Comparison of ENCODE assay signal across 8 cellular contexts in genomic region chr7:26101471-26102151, GRCh38.
DNase-seq lines count a peak whose midpoint lies in the region; ATAC-seq lines count a peak whose summit lies in the region.

No MANE protein-coding gene starts in this region.

- ATAC-seq in stimulated activated naive CD8-positive, alpha-beta T cell treated with anti-CD3 and anti-CD28 coated beads, Interleukin-15, Interleukin-2, amounts not matched to agents 100 U/mL and 50 U/mL, for 24 hours, result peak; percentile 63
- no peak for ATAC-seq in GM21515 (IDR thresholded peaks at IDR 0.05; ENCODE audit: unreplicated experiment)
- ATAC-seq in GM18511 (IDR thresholded peaks at IDR 0.05; ENCODE audit: unreplicated experiment), result no peak

- DNase-seq in SKM-1 treated with dmso at 0.1 percent for 144 hours (lab: John Stamatoyannopoulos, UW; ENCODE audit: unreplicated experiment) (peak; percentile 34), SKM-1 (lab: John Stamatoyannopoulos, UW; ENCODE audit: unreplicated experiment) (no peak), NOMO-1 (lab: John Stamatoyannopoulos, UW; ENCODE audit: unreplicated experiment in 2 of 2) (peak; percentile 39 to 69), germinal center (ENCODE audit: low spot score) (peak; percentile 47), HUDEP-2 (lab: John Stamatoyannopoulos, UW; ENCODE audit: unreplicated experiment in 76 of 76) (no peak)
- no peak for DNase-seq in stimulated activated naive CD8-positive, alpha-beta T cell treated with anti-CD3 and anti-CD28 coated beads, Interleukin-15, Interleukin-2, amounts not matched to agents 100 U/mL and 50 U/mL, for 24 hours

Comparison
In these comparisons a context has a peak if more than half of its experiments do, and no peak if none do; other contexts are left out.
1. DNase-seq: peak in SKM-1 treated with dmso at 0.1 percent for 144 hours (single experiment), NOMO-1 (2 of 2) and germinal center (single experiment); none in SKM-1 (single experiment), stimulated activated naive CD8-positive, alpha-beta T cell treated with anti-CD3 and anti-CD28 coated beads, Interleukin-15, Interleukin-2, amounts not matched to agents 100 U/mL and 50 U/mL, for 24 hours (single experiment) and HUDEP-2 (0 of 76).